15 cellular contexts compared by ENCODE assay signal in the genomic region with DNA sequence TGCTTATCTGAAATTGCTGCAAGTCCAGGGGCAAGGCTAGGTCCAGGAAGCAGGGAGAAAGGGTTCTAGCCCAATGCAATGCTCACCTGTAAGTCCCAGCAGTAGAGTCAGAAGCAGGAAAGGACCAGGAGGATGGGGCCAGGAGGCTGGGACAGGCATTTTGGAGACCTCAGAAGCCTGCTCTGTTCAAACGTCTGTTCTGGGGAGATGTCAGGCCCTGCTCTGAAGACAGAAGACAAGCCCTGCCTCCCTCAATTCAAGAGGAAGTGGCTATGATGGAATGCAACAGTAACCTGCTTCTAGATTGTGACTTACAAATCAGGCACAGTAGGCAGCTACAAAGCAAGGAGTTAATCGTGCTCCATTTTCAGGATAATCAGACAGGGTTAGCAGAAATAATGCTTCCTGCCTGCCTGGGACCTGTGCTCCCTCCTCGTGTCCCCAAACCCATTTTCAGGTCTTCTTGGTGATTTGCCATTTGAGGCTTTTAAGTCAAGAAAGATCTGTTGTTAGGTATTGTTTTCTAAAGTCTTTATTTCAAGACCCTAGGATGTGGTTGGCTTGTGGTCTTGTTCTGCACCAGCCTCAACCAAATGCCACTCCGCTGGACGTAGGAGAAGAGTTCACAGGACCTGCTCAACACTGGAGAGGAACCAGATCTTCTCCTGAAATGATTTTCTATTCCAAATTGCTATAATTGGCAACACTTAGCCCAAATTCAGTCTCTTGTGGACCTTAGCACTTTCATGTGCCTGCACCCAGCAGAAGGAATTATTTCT. TPM values are rescaled to one million over a fixed set of nuclear protein-coding genes. Genes with fewer than 3 reads are reported as not detected.
DNase-seq lines count a peak whose midpoint lies in the region; ATAC-seq, FAIRE-seq and TF ChIP-seq lines count a peak whose summit lies in the region.
"Had no signal": no experiment of that assay in that cellular context is flagged by ENCODE, and none has a peak within 500 bp of the region (broad histone marks: within the 10 kb centered on the region; RNA-seq: fewer than 3 reads in every experiment).

TSS of gene SIRPG (minus strand) at position 224 of the 779 bp plus-strand sequence. CDS start at position 159, 65 bp downstream.

- no peak for TF ChIP-seq EP300 in GM12878 (IDR thresholded peaks at IDR 0.05; ENCODE audit: borderline replicate concordance in 1 of 2, control insufficient read depth in 1 of 2, low read depth in 2 of 2, low read length in 2 of 2)
- TF ChIP-seq EP300 in sigmoid colon (IDR thresholded peaks at IDR 0.05): no peak

- no peak within 1 kb of the TSS for H3K4me2 ChIP-seq in GM12878 (ENCODE audit: control insufficient read depth, insufficient read depth)

- H3K27me3 ChIP-seq in GM12878 (replicated peaks in 1 of 2; ENCODE audit: control insufficient read depth in 2 of 2, insufficient read depth in 2 of 2, low read length in 1 of 2) (peaks cover 0 to 4% of the 10 kb centered on the region in 2 experiments; a peak in 1 of 4 replicates), sigmoid colon (no peaks in the 10 kb centered on the region)
- H3K27me3 ChIP-seq: ovary, uterus had no signal

- H3K4me3 Mint-ChIP-seq in activated T-cell treated with anti-CD3 and anti-CD28 coated beads, Interleukin-2, amount 50 U/mL, for 4 hours: peak within 1 kb of the TSS; percentile 81
- H3K4me3 Mint-ChIP-seq in stimulated activated naive CD8-positive, alpha-beta T cell treated with anti-CD3 and anti-CD28 coated beads, Interleukin-15, Interleukin-2, amounts not matched to agents 100 ng/mL and 50 ng/mL, for 24 hours: peak within 1 kb of the TSS; percentile 82
- H3K4me3 Mint-ChIP-seq in nephron progenitor cell: no peak within 1 kb of the TSS
- H3K4me3 Mint-ChIP-seq: dendritic cell treated with granulocyte-macrophage colony-stimulating factor and Interleukin-4, amounts not matched to agents 40 ng/mL and 50 ng/mL, for 4 days had no signal

- RAD21 ChIA-PET in GM12878 (lab: Charles Lee; ENCODE audit: unreplicated experiment): no interaction called here

- no peak within 1 kb of the TSS for H3K9ac ChIP-seq in GM12878 (ENCODE audit: control insufficient read depth, insufficient read depth, low read length)

- no peak within 1 kb of the TSS for H3K27ac ChIP-seq in GM12878 (ENCODE audit: control insufficient read depth, insufficient read depth)
- H3K27ac ChIP-seq in sigmoid colon: no peak within 1 kb of the TSS
- H3K27ac ChIP-seq: ovary, uterus had no signal

- peaks cover 93% of the 10 kb centered on the region for H3K4me1 Mint-ChIP-seq in activated T-cell treated with anti-CD3 and anti-CD28 coated beads, Interleukin-2, amount 50 U/mL, for 4 hours (ENCODE audit: low read depth)
- H3K4me1 Mint-ChIP-seq in stimulated activated naive CD8-positive, alpha-beta T cell treated with anti-CD3 and anti-CD28 coated beads, Interleukin-15, Interleukin-2, amounts not matched to agents 100 ng/mL and 50 ng/mL, for 24 hours (ENCODE audit: low read depth): peaks cover 95% of the 10 kb centered on the region
- H3K4me1 Mint-ChIP-seq in nephron progenitor cell: peaks cover 7% of the 10 kb centered on the region

- intact Hi-C loops in GM12878 (cut with micrococcal nuclease; ENCODE audit: unreplicated experiment): no loop called here
- intact Hi-C loops in sigmoid colon (cut with DNase I): no loop called here

- no peak for FAIRE-seq in GM12878 (lab: Jason Lieb, UNC)

- in situ Hi-C loops in GM12878 (cut with MboI): no loop called here

- H3K36me3 ChIP-seq in GM12878 (ENCODE audit: control insufficient read depth in 2 of 2, insufficient read depth in 2 of 2, low read length in 1 of 2) (no peaks in the 10 kb centered on the region), sigmoid colon (no peaks in the 10 kb centered on the region)
- H3K36me3 ChIP-seq: ovary, uterus had no signal

- BruUV-seq in GM12878 (replicated peaks; lab: Mats Ljungman, UMichigan): no TSS peak

- peaks cover 7% of the 10 kb centered on the region for H3K9me3 Mint-ChIP-seq in activated T-cell treated with anti-CD3 and anti-CD28 coated beads, Interleukin-2, amount 50 U/mL, for 4 hours
- peaks cover 8% of the 10 kb centered on the region for H3K9me3 Mint-ChIP-seq in stimulated activated naive CD8-positive, alpha-beta T cell treated with anti-CD3 and anti-CD28 coated beads, Interleukin-15, Interleukin-2, amounts not matched to agents 100 ng/mL and 50 ng/mL, for 24 hours
- H3K9me3 Mint-ChIP-seq in nephron progenitor cell: peaks cover 8% of the 10 kb centered on the region
- H3K9me3 Mint-ChIP-seq: dendritic cell treated with granulocyte-macrophage colony-stimulating factor and Interleukin-4, amounts not matched to agents 40 ng/mL and 50 ng/mL, for 4 days had no signal

- H3K4me3 ChIP-seq in GM12878 (no peak within 1 kb of the TSS), sigmoid colon (no peak within 1 kb of the TSS)
- H3K4me3 ChIP-seq: ovary, uterus had no signal

- SMC1A ChIA-PET in GM12878 (lab: Charles Lee; ENCODE audit: uncharacterized antibody, unreplicated experiment): no interaction called here

- H3K4me1 ChIP-seq in GM12878 (ENCODE audit: control insufficient read depth, insufficient read depth, low read length) (peaks cover 18% of the 10 kb centered on the region), sigmoid colon (no peaks in the 10 kb centered on the region)
- H3K4me1 ChIP-seq: uterus had no signal

- no peaks in the 10 kb centered on the region for H3K27me3 Mint-ChIP-seq in activated T-cell treated with anti-CD3 and anti-CD28 coated beads, Interleukin-2, amount 50 U/mL, for 4 hours (ENCODE audit: low read depth)
- H3K27me3 Mint-ChIP-seq in stimulated activated naive CD8-positive, alpha-beta T cell treated with anti-CD3 and anti-CD28 coated beads, Interleukin-15, Interleukin-2, amounts not matched to agents 100 ng/mL and 50 ng/mL, for 24 hours: no peaks in the 10 kb centered on the region
- peaks cover 30% of the 10 kb centered on the region for H3K27me3 Mint-ChIP-seq in nephron progenitor cell (ENCODE audit: low read depth, poor library complexity)
- H3K27me3 Mint-ChIP-seq: dendritic cell treated with granulocyte-macrophage colony-stimulating factor and Interleukin-4, amounts not matched to agents 40 ng/mL and 50 ng/mL, for 4 days had no signal

- POLR2A ChIA-PET in GM12878 (lab: Charles Lee): no interaction called here

- WGBS in GM12878 (ENCODE audit: insufficient coverage, insufficient replicate concordance, low lambda C conversion rate, missing lambda C conversion rate): 16% methylated on average over 5 of the region's 5 CpGs
- WGBS in sigmoid colon, 2 donors: 56 to 79% methylated on average over 5 of the region's 5 CpGs

- peaks cover 18% of the 10 kb centered on the region for H3K36me3 Mint-ChIP-seq in activated T-cell treated with anti-CD3 and anti-CD28 coated beads, Interleukin-2, amount 50 U/mL, for 4 hours (ENCODE audit: insufficient read depth)
- H3K36me3 Mint-ChIP-seq in stimulated activated naive CD8-positive, alpha-beta T cell treated with anti-CD3 and anti-CD28 coated beads, Interleukin-15, Interleukin-2, amounts not matched to agents 100 ng/mL and 50 ng/mL, for 24 hours (ENCODE audit: low read depth): peaks cover 24% of the 10 kb centered on the region
- no peaks in the 10 kb centered on the region for H3K36me3 Mint-ChIP-seq in nephron progenitor cell (ENCODE audit: low read depth)

- H4K20me1 ChIP-seq in GM12878 (ENCODE audit: control insufficient read depth, insufficient read depth): no peaks in the 10 kb centered on the region

- H3K9me3 ChIP-seq in GM12878 (replicated peaks; ENCODE audit: control insufficient read depth, insufficient read depth, low read length) (peaks cover 1% of the 10 kb centered on the region; the same call in 2 of the 3 replicates), sigmoid colon (no peaks in the 10 kb centered on the region)
- H3K9me3 ChIP-seq: ovary, uterus had no signal

- no peak for ATAC-seq in activated T-cell treated with anti-CD3 and anti-CD28 coated beads, Interleukin-2, amount 50 U/mL, for 4 hours
- ATAC-seq in GM12878: peak; percentile 30

- no peaks in the 10 kb centered on the region for H3K79me2 ChIP-seq in GM12878 (ENCODE audit: control insufficient read depth, insufficient read depth, low read length)

- no peak for DNase-seq in activated T-cell treated with anti-CD3 and anti-CD28 coated beads, Interleukin-2, amount 50 U/mL, for 4 hours
- no peak for DNase-seq in activated T-cell treated with anti-CD3 and anti-CD28 coated beads, Interleukin-2, amount 50 U/mL, for 1 hour
- DNase-seq in RPMI7951 (ENCODE audit: low read depth) (peak; percentile 39), GM12878 (ENCODE audit: low read depth, low spot score) (no peak), NCI-H1417 treated with DMSO at 0.1 percent for 48 hours (lab: John Stamatoyannopoulos, UW) (no peak), sigmoid colon (no peak), nephron progenitor cell (no peak)
- DNase-seq: anterior cingulate cortex; NK-92 treated with Interleukin-12 subunit alpha and Interleukin-12 subunit beta, amount 100 ng/mL, for 24 hours; ovary; uterus had no signal

- TF ChIP-seq CTCF in GM12878 (IDR thresholded peaks at IDR 0.05 in 2 of 3, conservative IDR thresholded peaks at IDR 0.05 in 1 of 3; ENCODE audit: control insufficient read depth in 2 of 3, extremely low read depth in 1 of 3, insufficient read depth in 1 of 3, low read depth in 3 of 3, low read length in 3 of 3): no peak
- no peak for TF ChIP-seq CTCF in sigmoid colon (IDR thresholded peaks at IDR 0.05)
- TF ChIP-seq CTCF in nephron progenitor cell (IDR thresholded peaks at IDR 0.05): no peak

- H3K27ac Mint-ChIP-seq in stimulated activated naive CD8-positive, alpha-beta T cell treated with anti-CD3 and anti-CD28 coated beads, Interleukin-15, Interleukin-2, amounts not matched to agents 100 ng/mL and 50 ng/mL, for 24 hours: peak within 1 kb of the TSS; percentile 94
- H3K27ac Mint-ChIP-seq in nephron progenitor cell: no peak within 1 kb of the TSS
- H3K27ac Mint-ChIP-seq: dendritic cell treated with granulocyte-macrophage colony-stimulating factor and Interleukin-4, amounts not matched to agents 40 ng/mL and 50 ng/mL, for 4 days had no signal

- CTCF ChIA-PET in GM12878 (lab: Yijun Ruan, JAX): no interaction called here

- TF ChIP-seq RAD21 in GM12878 (IDR thresholded peaks at IDR 0.05; ENCODE audit: insufficient read depth, low read depth, low read length): no peak

- H2AFZ ChIP-seq in GM12878 (ENCODE audit: control insufficient read depth, low read depth, low read length): no peak within 1 kb of the TSS

- no peak for TF ChIP-seq POLR2A in GM12878 (IDR thresholded peaks at IDR 0.05; ENCODE audit: low read depth, low read length)
- no peak for TF ChIP-seq POLR2A in sigmoid colon (IDR thresholded peaks at IDR 0.05)

RNA-seq across cellular contexts. Expression of gene SIRPG, which starts in this region (rescaled TPM):
- 10 to 100 TPM; 11.6 to 13.3 (median 12.0) TPM for total RNA-seq in activated T-cell treated with anti-CD3 and anti-CD28 coated beads, Interleukin-2, amount 50 U/mL, for 4 hours
- 2.9 and 3.1 TPM in 2 replicates for total RNA-seq in RPMI7951 (2014; rRNA removed; shearing (Covaris generic))
- 16.1 and 19.4 TPM in 2 replicates for total RNA-seq in GM12878 (2013; cell fraction: nucleolus; rRNA removed)
- total RNA-seq in GM12878 (2014; rRNA removed) (2.6 and 4.3 TPM in 2 replicates), GM12878 (2014; rRNA removed; fragmentation: Illumina TruSeq; extraction: Trizol) (2.7 and 3.1 TPM in 2 replicates), GM12878 (2021) (3.4 and 4.0 TPM in 2 replicates), sigmoid colon (under 1 TPM in 1 of 4 donors, not detected in 3; 0.27 TPM)
- polyA plus RNA-seq in GM12878 (2011; ENCODE audit: low read depth): 3.2 TPM
- polyA plus RNA-seq in GM12878 (2011; rRNA removed) (0.95 and 1.1 TPM in 2 replicates), GM12878 (2014; fragmentation: Illumina TruSeq; extraction: Trizol) (7.6 and 8.3 TPM in 2 replicates), GM12878 (2014; fragmentation: Nextera tagmentation; extraction: Ambion mirVana) (10 to 100 TPM; 10.0 to 13.0 TPM), GM12878 (2014; rRNA removed) (6.5 and 6.9 TPM in 2 replicates), GM12878 (2016; fragmentation: Nextera tagmentation; extraction: Ambion mirVana) (1 to 10 TPM; 2.9 to 4.0 TPM), sigmoid colon (10 to 100 TPM in 1 of 3 donors, under 1 TPM in 1, not detected in 1; 0.60 to 11.0 TPM)
- polyA plus RNA-seq in GM12878 (2011; cell fraction: cytosol; rRNA removed): 1.4 and 1.7 TPM in 2 replicates
- polyA plus RNA-seq in GM12878 (2011; cell fraction: nucleus; rRNA removed): 0.79 and 0.86 TPM in 2 replicates
- polyA plus RNA-seq in GM12878 (2012): 0.20 and 1.1 TPM in 2 replicates
- polyA minus RNA-seq in GM12878 (2011; rRNA and poly(A)+ RNA removed): 0.51 and 0.62 TPM in 2 replicates
- not detected in 2 replicates for polyA minus RNA-seq in GM12878 (2011; cell fraction: cytosol; rRNA and poly(A)+ RNA removed)
- polyA minus RNA-seq in GM12878 (2011; cell fraction: nucleus; rRNA and poly(A)+ RNA removed): not detected in 2 replicates
- total RNA-seq: mesenteric fat pad had no signal
- polyA plus RNA-seq: AG04450 had no signal
